ENCODE assay signal across 17 cellular contexts in the genomic region with DNA sequence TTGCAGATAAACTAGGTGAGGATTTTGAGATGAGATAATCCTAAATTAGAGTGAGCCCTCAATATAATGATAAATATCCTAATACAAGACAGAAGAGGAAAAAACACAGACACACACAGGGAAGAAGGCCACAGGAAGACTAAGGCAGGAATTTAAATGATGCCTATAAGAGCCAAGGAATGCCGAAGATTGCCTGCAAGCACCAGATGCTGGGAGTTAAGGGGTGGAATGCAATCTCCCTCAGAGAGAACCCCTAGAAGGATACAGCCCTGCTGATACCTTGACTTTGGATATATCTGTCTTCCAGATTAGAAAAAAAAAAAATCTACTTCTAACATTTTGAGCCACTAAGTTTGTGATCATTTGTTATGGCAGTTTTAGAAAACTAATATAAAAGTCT.
DNase-seq lines count a peak whose midpoint lies in the region; ATAC-seq and TF ChIP-seq lines count a peak whose summit lies in the region.
"Had no signal": no experiment of that assay in that cellular context is flagged by ENCODE, and none has a peak within 500 bp of the region (broad histone marks: within the 10 kb centered on the region; RNA-seq: fewer than 3 reads in every experiment).

No MANE protein-coding gene starts in this region.

- no peak overlapping the region for H2BK5ac ChIP-seq in mesendoderm (ENCODE audit: low read length)

- H3K27me3 Mint-ChIP-seq in GM23338 (ENCODE audit: insufficient read depth, low read depth, poor library complexity): no peaks in the 10 kb centered on the region
- H3K27me3 Mint-ChIP-seq in activated CD4-positive, alpha-beta memory T cell treated with anti-CD3 and anti-CD28 coated beads for 36 hours: no peaks in the 10 kb centered on the region
- H3K27me3 Mint-ChIP-seq: B cell had no signal

- H3K4ac ChIP-seq in mesendoderm (ENCODE audit: low read depth, low read length): no peak overlapping the region

- H3K56ac ChIP-seq in mesendoderm (ENCODE audit: low read length): no peak overlapping the region

- CTCF ChIA-PET in activated CD4-positive, alpha-beta memory T cell treated with anti-CD3 and anti-CD28 coated beads for 36 hours (lab: Charles Lee): no interaction called here

- no peak overlapping the region for H4K5ac ChIP-seq in mesendoderm (ENCODE audit: low read length)

- no peak overlapping the region for H2AFZ ChIP-seq in GM23338
- H2AFZ ChIP-seq: GM23248 had no signal

- H3K9me2 ChIP-seq in GM23338 (ENCODE audit: insufficient read depth): no peaks in the 10 kb centered on the region

- WGBS in mesendoderm (ENCODE audit: extremely low coverage, insufficient coverage, low lambda C conversion rate): no CpG with 5 or more reads among the region's 1 CpG

- H3K27ac Mint-ChIP-seq in GM23338: no peak overlapping the region
- H3K27ac Mint-ChIP-seq in activated CD4-positive, alpha-beta memory T cell treated with anti-CD3 and anti-CD28 coated beads for 36 hours: no peak overlapping the region
- H3K27ac Mint-ChIP-seq: B cell; CD8-positive, alpha-beta T cell had no signal

- H3K4me2 ChIP-seq in GM23338: no peak overlapping the region
- H3K4me2 ChIP-seq in mesendoderm (ENCODE audit: low read length): no peak overlapping the region
- H3K4me2 ChIP-seq: BLaER1 treated with 17β-estradiol and CSF1 and Interleukin-3, amounts not matched to agents 10 nM and 100 nM had no signal

- DNase-seq in GM23338 (ENCODE audit: low spot score) (peak; percentile 66), adipocyte (ENCODE audit: low read depth) (peak; percentile 8), fibroblast of peridontal ligament (ENCODE audit: extremely low read depth) (peak; percentile 18), mesendoderm (peak; percentile 32), ascending aorta (ENCODE audit: low spot score in 2 of 2) (no peak), DMS79 treated with DMSO at 0.1 percent for 48 hours (lab: John Stamatoyannopoulos, UW) (no peak), foreskin fibroblast (no peak)
- DNase-seq in activated CD4-positive, alpha-beta memory T cell treated with anti-CD3 and anti-CD28 coated beads for 36 hours: no peak
- DNase-seq: 8988T; CD8-positive, alpha-beta T cell; DND-41; EL; GM23248; H9 had no signal

- no peak overlapping the region for H2AK5ac ChIP-seq in mesendoderm (ENCODE audit: low read length)

- POLR2A ChIA-PET in activated CD4-positive, alpha-beta memory T cell treated with anti-CD3 and anti-CD28 coated beads for 36 hours (lab: Charles Lee): no interaction called here

- H3K9ac ChIP-seq in adipocyte (ENCODE audit: low read length) (no peak overlapping the region), mesendoderm (ENCODE audit: low read length) (no peak overlapping the region)
- H3K9ac ChIP-seq: BLaER1 treated with 17β-estradiol and CSF1 and Interleukin-3, amounts not matched to agents 10 nM and 100 nM; GM23248 had no signal

- H3K79me2 ChIP-seq in GM23338 (replicated peaks; ENCODE audit: insufficient read depth): no peaks in the 10 kb centered on the region
- H3K79me2 ChIP-seq in mesendoderm (ENCODE audit: control insufficient read depth, insufficient read depth, low read length): no peaks in the 10 kb centered on the region

- ATAC-seq in GM23338: peak; percentile 75
- ATAC-seq: CD8-positive, alpha-beta T cell had no signal

- H3K4me1 ChIP-seq in GM23338 (ENCODE audit: insufficient read depth) (0 out of 2 replicates have a peak, but pooled peaks cover 7% of the 10 kb centered on the region), adipocyte (ENCODE audit: control insufficient read depth, insufficient read depth, low read length) (peaks cover 20% of the 10 kb centered on the region), mesendoderm (ENCODE audit: control insufficient read depth, low read depth, low read length) (no peaks in the 10 kb centered on the region), ascending aorta (no peaks in the 10 kb centered on the region)
- H3K4me1 ChIP-seq: BLaER1 treated with 17β-estradiol and CSF1 and Interleukin-3, amounts not matched to agents 10 nM and 100 nM had no signal

- no peak overlapping the region for H3K4me3 Mint-ChIP-seq in GM23338
- no peak overlapping the region for H3K4me3 Mint-ChIP-seq in activated CD4-positive, alpha-beta memory T cell treated with anti-CD3 and anti-CD28 coated beads for 36 hours
- H3K4me3 Mint-ChIP-seq: B cell; CD8-positive, alpha-beta T cell; H9 had no signal

- H3K4me1 Mint-ChIP-seq in GM23338: peaks cover 17% of the 10 kb centered on the region
- no peaks in the 10 kb centered on the region for H3K4me1 Mint-ChIP-seq in activated CD4-positive, alpha-beta memory T cell treated with anti-CD3 and anti-CD28 coated beads for 36 hours (ENCODE audit: low read depth)
- H3K4me1 Mint-ChIP-seq: B cell had no signal

- H3K9me3 ChIP-seq in adipocyte (ENCODE audit: control insufficient read depth, low read length) (no peaks in the 10 kb centered on the region), ascending aorta (no peaks in the 10 kb centered on the region)
- H3K9me3 ChIP-seq: BLaER1 treated with 17β-estradiol and CSF1 and Interleukin-3, amounts not matched to agents 10 nM and 100 nM had no signal

- H3K27ac ChIP-seq in GM23338 (ENCODE audit: low read depth) (no peak overlapping the region), mesendoderm (ENCODE audit: low read depth, low read length) (no peak overlapping the region), ascending aorta (no peak overlapping the region)
- H3K27ac ChIP-seq: BLaER1 treated with 17β-estradiol and CSF1 and Interleukin-3, amounts not matched to agents 10 nM and 100 nM; GM23248; HL-60 had no signal

- no peak overlapping the region for H3K18ac ChIP-seq in mesendoderm (ENCODE audit: low read length)

- H3K79me1 ChIP-seq in mesendoderm (ENCODE audit: low read length): no peaks in the 10 kb centered on the region

- H3K23ac ChIP-seq in mesendoderm (ENCODE audit: low read length): no peak overlapping the region

- no peak overlapping the region for H4K8ac ChIP-seq in mesendoderm (ENCODE audit: low read depth, low read length)

- H3F3A ChIP-seq in GM23338 (replicated peaks; ENCODE audit: low read depth): no peaks in the 10 kb centered on the region

- no peaks in the 10 kb centered on the region for H4K20me1 ChIP-seq in GM23338 (replicated peaks; ENCODE audit: insufficient read depth)
- H4K20me1 ChIP-seq: BLaER1 treated with 17β-estradiol and CSF1 and Interleukin-3, amounts not matched to agents 10 nM and 100 nM had no signal

- H3K4me3 ChIP-seq in GM23338 (no peak overlapping the region), adipocyte (ENCODE audit: low read length) (no peak overlapping the region), mesendoderm (ENCODE audit: low read length) (no peak overlapping the region), ascending aorta (no peak overlapping the region), foreskin fibroblast (ENCODE audit: low read depth in 1 of 2, low read length in 2 of 2) (no peak overlapping the region)
- H3K4me3 ChIP-seq: BLaER1 treated with 17β-estradiol and CSF1 and Interleukin-3, amounts not matched to agents 10 nM and 100 nM; GM23248 had no signal

- H3K36me3 ChIP-seq in GM23338 (ENCODE audit: insufficient read depth) (no peaks in the 10 kb centered on the region), adipocyte (ENCODE audit: control insufficient read depth, insufficient read depth, low read length, severe bottlenecking) (no peaks in the 10 kb centered on the region), mesendoderm (ENCODE audit: control insufficient read depth, insufficient read depth, low read length) (no peaks in the 10 kb centered on the region), ascending aorta (no peaks in the 10 kb centered on the region)
- H3K36me3 ChIP-seq: BLaER1 treated with 17β-estradiol and CSF1 and Interleukin-3, amounts not matched to agents 10 nM and 100 nM had no signal

- no peak overlapping the region for H2BK15ac ChIP-seq in mesendoderm (replicated peaks; ENCODE audit: low read depth)

- H3K27me3 ChIP-seq in GM23338 (ENCODE audit: insufficient read depth): no peaks in the 10 kb centered on the region
- H3K27me3 ChIP-seq in adipocyte (replicated peaks; ENCODE audit: control insufficient read depth, insufficient read depth, low read length): no peaks in the 10 kb centered on the region
- H3K27me3 ChIP-seq in mesendoderm (ENCODE audit: insufficient read depth, low read length, poor library complexity): no peaks in the 10 kb centered on the region
- no peaks in the 10 kb centered on the region for H3K27me3 ChIP-seq in ascending aorta
- H3K27me3 ChIP-seq: BLaER1 treated with 17β-estradiol and CSF1 and Interleukin-3, amounts not matched to agents 10 nM and 100 nM had no signal

- TF ChIP-seq CTCF in GM23338 (conservative IDR thresholded peaks at IDR 0.05; ENCODE audit: low read depth in 2 of 2) (no peak), ascending aorta (IDR thresholded peaks at IDR 0.05) (no peak), foreskin fibroblast (IDR thresholded peaks at IDR 0.05; ENCODE audit: low read depth, low read length) (no peak)

- no peaks in the 10 kb centered on the region for H3K36me3 Mint-ChIP-seq in GM23338 (ENCODE audit: low read depth)
- no peaks in the 10 kb centered on the region for H3K36me3 Mint-ChIP-seq in activated CD4-positive, alpha-beta memory T cell treated with anti-CD3 and anti-CD28 coated beads for 36 hours
- H3K36me3 Mint-ChIP-seq: CD8-positive, alpha-beta T cell had no signal

- no peak overlapping the region for H2BK120ac ChIP-seq in mesendoderm (ENCODE audit: low read depth, low read length)

- H3K9me3 Mint-ChIP-seq in GM23338: no peaks in the 10 kb centered on the region
- H3K9me3 Mint-ChIP-seq in activated CD4-positive, alpha-beta memory T cell treated with anti-CD3 and anti-CD28 coated beads for 36 hours: peaks cover 1% of the 10 kb centered on the region
- H3K9me3 Mint-ChIP-seq: H9 had no signal

- intact Hi-C loops in activated CD4-positive, alpha-beta memory T cell treated with anti-CD3 and anti-CD28 coated beads for 36 hours (cut with micrococcal nuclease): no loop called here
- intact Hi-C loops in ascending aorta (cut with DNase I): no loop called here

TF ChIP-seq in GM23338, 12 proteins besides CTCF, POLR2A, EP300 and RAD21 (continues in another document):
- no peak for TF ChIP-seq NANOG (IDR thresholded peaks at IDR 0.05; ENCODE audit: borderline replicate concordance)

Comparison
In these comparisons a context has a peak if more than half of its experiments do, and no peak if none do; other contexts are left out.
1. DNase-seq: peak in GM23338 (single experiment), adipocyte (single experiment), fibroblast of peridontal ligament (single experiment) and mesendoderm (single experiment); none in activated CD4-positive, alpha-beta memory T cell treated with anti-CD3 and anti-CD28 coated beads for 36 hours (single experiment), ascending aorta (0 of 2), DMS79 treated with DMSO at 0.1 percent for 48 hours (single experiment) and foreskin fibroblast (0 of 2).